In genomic region chr7:101874028-101874427, GRCh38 we compare ENCODE assay signal across 23 cellular contexts. TPM values are rescaled to one million over a fixed set of nuclear protein-coding genes. Genes with fewer than 3 reads are reported as not detected.
DNase-seq lines count a peak whose midpoint lies in the region; ATAC-seq, FAIRE-seq and TF ChIP-seq lines count a peak whose summit lies in the region.
"Had no signal": no experiment of that assay in that cellular context is flagged by ENCODE, and none has a peak within 500 bp of the region (broad histone marks: within the 10 kb centered on the region; RNA-seq: fewer than 3 reads in every experiment).

No MANE protein-coding gene starts in this region.

- peaks cover 56% of the 10 kb centered on the region for H3K4me1 Mint-ChIP-seq in nephron
- peaks cover 49% of the 10 kb centered on the region for H3K4me1 Mint-ChIP-seq in Caco-2 (ENCODE audit: low read depth, unreplicated experiment)

- H4K91ac ChIP-seq in H1 (replicated peaks; ENCODE audit: insufficient read length, low read length): no peak overlapping the region

- H4K20me1 ChIP-seq in Karpas-422 (ENCODE audit: insufficient read depth, low read depth, low read length): no peaks in the 10 kb centered on the region
- H4K20me1 ChIP-seq in H1 (replicated peaks in 1 of 2; ENCODE audit: control insufficient read depth in 1 of 2, insufficient read depth in 2 of 2, low read length in 2 of 2): peaks cover 12 to 23% of the 10 kb centered on the region in 2 experiments

- H3K27me3 ChIP-seq in Karpas-422 (ENCODE audit: low read length): no peaks in the 10 kb centered on the region
- no peaks in the 10 kb centered on the region for H3K27me3 ChIP-seq in H1 (replicated peaks in 1 of 4; ENCODE audit: control insufficient read depth in 3 of 4, extremely low read depth in 1 of 4, insufficient read depth in 3 of 4, low read length in 3 of 4)
- no peaks in the 10 kb centered on the region for H3K27me3 ChIP-seq in Caco-2 (replicated peaks; ENCODE audit: control insufficient read depth, insufficient read depth, low read length)
- H3K27me3 ChIP-seq: left lung, vagina had no signal

- H4K8ac ChIP-seq in H1 (ENCODE audit: extremely low read depth, insufficient read depth, low read length): no peak overlapping the region

- H2BK12ac ChIP-seq in H1 (ENCODE audit: low read depth, low read length): no peak overlapping the region

- no peak overlapping the region for H3K14ac ChIP-seq in H1 (ENCODE audit: insufficient read length)

- no peaks in the 10 kb centered on the region for H3K36me3 Mint-ChIP-seq in nephron (ENCODE audit: low read depth)
- peaks cover 74% of the 10 kb centered on the region for H3K36me3 Mint-ChIP-seq in Caco-2 (ENCODE audit: insufficient read depth, unreplicated experiment)
- H3K36me3 Mint-ChIP-seq: natural killer cell, T-cell had no signal

- H3K9me3 ChIP-seq in Karpas-422 (ENCODE audit: low read length): no peaks in the 10 kb centered on the region
- no peaks in the 10 kb centered on the region for H3K9me3 ChIP-seq in H1 (ENCODE audit: insufficient read depth in 2 of 2, low read depth in 1 of 2, low read length in 1 of 2)
- H3K9me3 ChIP-seq in Caco-2: no peaks in the 10 kb centered on the region
- H3K9me3 ChIP-seq: left lung, vagina had no signal

- peak overlapping the region; percentile 56 for H3K4me2 ChIP-seq in Karpas-422 (ENCODE audit: low read depth, low read length, poor library complexity, severe bottlenecking)
- H3K4me2 ChIP-seq in H1 (ENCODE audit: insufficient read depth in 1 of 2, low read depth in 2 of 2, low read length in 2 of 2): no peak overlapping the region; a peak in 1 of 4 replicates

- H3K27me3 Mint-ChIP-seq in nephron (ENCODE audit: low read depth) (peaks cover 6% of the 10 kb centered on the region), Caco-2 (ENCODE audit: insufficient read depth, unreplicated experiment) (no peaks in the 10 kb centered on the region)
- H3K27me3 Mint-ChIP-seq: central memory CD8-positive, alpha-beta T cell; stimulated activated naive B cell treated with anti-CD40 and anti-IgM and Interleukin-4, amounts not matched to agents 10 μg/mL and 1 μg/mL and 100 μg/mL, for 72 hours; T-cell had no signal

- H3K23me2 ChIP-seq in H1 (ENCODE audit: low read depth, low read length): 0 out of 2 replicates have a peak, but pooled peaks cover 6% of the 10 kb centered on the region

- peak overlapping the region; percentile 60 for H3K9ac ChIP-seq in Karpas-422 (ENCODE audit: low read length)
- no peak overlapping the region for H3K9ac ChIP-seq in H1 (replicated peaks in 1 of 4; ENCODE audit: extremely low read depth in 1 of 4, low read depth in 3 of 4, low read length in 3 of 4)

- POLR2A ChIA-PET in H1 (lab: Charles Lee; ENCODE audit: partially characterized antibody) (no interaction called here), Caco-2 (lab: Charles Lee) (no interaction called here)

- no peak for TF ChIP-seq POLR2A in H1 (IDR thresholded peaks at IDR 0.05; ENCODE audit: control extremely low read depth in 1 of 2, low read depth in 2 of 2, low read length in 2 of 2)

- H3K79me1 ChIP-seq in H1 (ENCODE audit: low read depth, low read length): peaks cover 10% of the 10 kb centered on the region

- no peak overlapping the region for H2BK120ac ChIP-seq in H1 (replicated peaks; ENCODE audit: low read depth, low read length)

- H4K5ac ChIP-seq in H1 (ENCODE audit: insufficient read length, low read depth, low read length): no peak overlapping the region

- intact Hi-C loops in Caco-2 (cut with micrococcal nuclease; ENCODE audit: unreplicated experiment): no loop called here

- H3K4ac ChIP-seq in H1 (replicated peaks; ENCODE audit: insufficient read length, low read depth, low read length): no peak overlapping the region

- H3K36me3 ChIP-seq in Karpas-422 (ENCODE audit: insufficient read depth, low read length): 0 out of 2 replicates have a peak, but pooled peaks cover 9% of the 10 kb centered on the region
- no peaks in the 10 kb centered on the region for H3K36me3 ChIP-seq in H1 (ENCODE audit: control insufficient read depth in 2 of 4, insufficient read depth in 4 of 4, low read length in 3 of 4)
- H3K36me3 ChIP-seq in Caco-2 (ENCODE audit: control insufficient read depth, insufficient read depth, low read length): no peaks in the 10 kb centered on the region; the same call in 1 of the 2 replicates
- H3K36me3 ChIP-seq: left lung, vagina had no signal

- H2AFZ ChIP-seq in Karpas-422 (ENCODE audit: low read length) (no peak overlapping the region), H1 (ENCODE audit: low read length) (no peak overlapping the region)

- TF ChIP-seq RAD21 in H1 (IDR thresholded peaks at IDR 0.05 in 1 of 2, conservative IDR thresholded peaks at IDR 0.05 in 1 of 2; ENCODE audit: low read depth in 2 of 2, low read length in 2 of 2): no peak

- no peaks in the 10 kb centered on the region for H3K9me2 ChIP-seq in Karpas-422 (replicated peaks; ENCODE audit: insufficient read depth, low read length)

- H2AK5ac ChIP-seq in H1 (ENCODE audit: low read depth, low read length): 0 out of 2 replicates have a peak overlapping the region, but pooled peaks have one; percentile 11

- H3K27ac Mint-ChIP-seq in nephron (peak overlapping the region; percentile 63 to 83 (median 67)), Caco-2 (ENCODE audit: unreplicated experiment) (no peak overlapping the region)
- H3K27ac Mint-ChIP-seq: natural killer cell; stimulated activated naive B cell treated with anti-CD40 and anti-IgM and Interleukin-4, amounts not matched to agents 10 μg/mL and 1 μg/mL and 100 μg/mL, for 72 hours; T-cell had no signal

- no peak overlapping the region for H3K23ac ChIP-seq in H1 (ENCODE audit: insufficient read length)

- no peak overlapping the region for H2BK15ac ChIP-seq in H1 (ENCODE audit: low read length)

- ATAC-seq in GM18502 (IDR thresholded peaks at IDR 0.05; ENCODE audit: poor library complexity, unreplicated experiment) (no peak), GM21360 (IDR thresholded peaks at IDR 0.05; ENCODE audit: unreplicated experiment) (no peak)
- ATAC-seq: activated CD4-positive, CD25-positive, alpha-beta regulatory T cell treated with anti-CD3 and anti-CD28 coated beads, Interleukin-2, amount 50 U/mL, for 24 hours; left lung; natural killer cell; stimulated activated naive B cell treated with anti-CD40 and anti-IgM and Interleukin-4, amounts not matched to agents 10 μg/mL and 1 μg/mL and 100 μg/mL, for 72 hours; T-cell had no signal

- H3K27ac ChIP-seq in Karpas-422 (ENCODE audit: low read length) (peak overlapping the region; percentile 100), H1 (ENCODE audit: low read depth, low read length) (no peak overlapping the region)
- H3K27ac ChIP-seq: left lung, vagina had no signal

- CTCF ChIA-PET in H1 (lab: Charles Lee; ENCODE audit: partially characterized antibody): interaction anchor here (0.7 to 1.8 kb wide), 4 partner anchors 14 to 205 kb away, joined by 3 to 4 read pairs (median 3); no protein-coding TSS in a partner anchor
- CTCF ChIA-PET in Caco-2 (lab: Charles Lee): no interaction called here

- WGBS in H1 (ENCODE audit: extremely low coverage in 1 of 2, insufficient coverage in 1 of 2, insufficient read length in 1 of 2, insufficient replicate concordance in 2 of 2, low coverage in 1 of 2, low lambda C conversion rate in 2 of 2, missing lambda C conversion rate in 1 of 2), 2 experiments: 79% methylated on average over 5 of the region's 5 CpGs; no CpG with 5 or more reads in 1 of the 2 experiments

- no peak for TF ChIP-seq EP300 in H1 (IDR thresholded peaks at IDR 0.05; ENCODE audit: borderline replicate concordance in 1 of 2, low read depth in 2 of 2, low read length in 2 of 2)

- BruUV-seq in Caco-2 (replicated peaks; lab: Mats Ljungman, UMichigan): no TSS peak

- H3K4me3 ChIP-seq in Karpas-422 (ENCODE audit: low read length) (no peak overlapping the region; the same call in 1 of the 2 replicates), H1 (ENCODE audit: extremely low read depth in 1 of 4, insufficient read depth in 2 of 4, low read depth in 3 of 4, low read length in 4 of 4) (no peak overlapping the region), Caco-2 (ENCODE audit: low read depth, low read length) (no peak overlapping the region)
- H3K4me3 ChIP-seq: left lung, vagina had no signal

- H3K18ac ChIP-seq in H1 (ENCODE audit: extremely low read depth, low read length): no peak overlapping the region

- H3K56ac ChIP-seq in H1 (replicated peaks; ENCODE audit: insufficient read length, low read depth, low read length): no peak overlapping the region

- FAIRE-seq in H1 (lab: Jason Lieb, UNC): no peak
- FAIRE-seq: RCC 7860 had no signal

- H3K4me3 Mint-ChIP-seq in nephron (peak overlapping the region in 1 of 3 experiments; percentile 20), Caco-2 (ENCODE audit: unreplicated experiment) (no peak overlapping the region)
- H3K4me3 Mint-ChIP-seq: central memory CD8-positive, alpha-beta T cell; natural killer cell; stimulated activated naive B cell treated with anti-CD40 and anti-IgM and Interleukin-4, amounts not matched to agents 10 μg/mL and 1 μg/mL and 100 μg/mL, for 72 hours; T-cell had no signal

- no peaks in the 10 kb centered on the region for H3K9me3 Mint-ChIP-seq in nephron
- no peaks in the 10 kb centered on the region for H3K9me3 Mint-ChIP-seq in Caco-2 (ENCODE audit: unreplicated experiment)
- H3K9me3 Mint-ChIP-seq: central memory CD8-positive, alpha-beta T cell; natural killer cell; stimulated activated naive B cell treated with anti-CD40 and anti-IgM and Interleukin-4, amounts not matched to agents 10 μg/mL and 1 μg/mL and 100 μg/mL, for 72 hours; T-cell had no signal

- DNase-seq in AG08395 (ENCODE audit: low spot score) (peak; percentile 31), Karpas-422 (no peak), H1 (ENCODE audit: low read depth in 1 of 2, low spot score in 2 of 2) (no peak), Caco-2 (no peak)
- DNase-seq in activated CD4-positive, alpha-beta T cell treated with anti-CD3 and anti-CD28 coated beads for 4 hours: no peak
- DNase-seq: activated CD8-positive, alpha-beta memory T cell treated with anti-CD3 and anti-CD28 coated beads, Interleukin-2, amount 50 U/mL, for 48 hours; activated naive CD4-positive, alpha-beta T cell treated with anti-CD3 and anti-CD28 coated beads, Interleukin-2, amount 50 U/mL, for 16 hours; DMS 273 treated with DMSO at 0.1 percent for 48 hours; hippocampal formation; left lung; natural killer cell; NCI-H2029; NCI-H69; retina; stimulated activated naive B cell treated with anti-CD40 and anti-IgM and Interleukin-4, amounts not matched to agents 10 μg/mL and 1 μg/mL and 100 μg/mL, for 72 hours; T-cell had no signal

- H3K79me2 ChIP-seq in Karpas-422 (ENCODE audit: low read length): peaks cover 92% of the 10 kb centered on the region
- peaks cover 6 to 98% of the 10 kb centered on the region in 2 experiments for H3K79me2 ChIP-seq in H1 (ENCODE audit: control insufficient read depth in 1 of 2, insufficient read depth in 2 of 2, low read length in 2 of 2)

- TF ChIP-seq CTCF in H1 (IDR thresholded peaks at IDR 0.05; ENCODE audit: control extremely low read depth in 1 of 3, insufficient read depth in 1 of 3, low read depth in 1 of 3, low read length in 3 of 3): no peak
- TF ChIP-seq CTCF in nephron (IDR thresholded peaks at IDR 0.05; ENCODE audit: unreplicated experiment in 3 of 3): no peak
- no peak for TF ChIP-seq CTCF in Caco-2 (IDR thresholded peaks at IDR 0.05; ENCODE audit: insufficient read depth in 1 of 2, low read depth in 1 of 2, low read length in 1 of 2, severe bottlenecking in 1 of 2, unreplicated experiment in 1 of 2)

- H2BK5ac ChIP-seq in H1 (ENCODE audit: low read depth, low read length): no peak overlapping the region

- H2BK20ac ChIP-seq in H1 (ENCODE audit: low read length): no peak overlapping the region

- H3K4me1 ChIP-seq in Karpas-422 (ENCODE audit: low read length) (peaks cover 95% of the 10 kb centered on the region), H1 (replicated peaks in 1 of 4; ENCODE audit: control insufficient read depth in 3 of 4, insufficient read depth in 4 of 4, low read length in 3 of 4) (peaks cover 17 to 29% (median 23%) of the 10 kb centered on the region in 4 experiments), Caco-2 (peaks cover 33% of the 10 kb centered on the region)

RNA-seq across cellular contexts. Expression of gene CUX1, which starts 56.6 kb away (rescaled TPM):
- total RNA-seq in Karpas-422 (2014; rRNA removed; shearing (Covaris generic); ENCODE audit: low replicate concordance): 92.4 and 109 TPM in 2 replicates
- total RNA-seq in H1 (2021; fragmentation: NEBNext Ultra II Directional; extraction: Animal tissue kit (Norgen Biotek cat#: 25700)): 53.8 and 65.9 TPM in 2 replicates
- 21.6 and 33.1 TPM in 2 replicates for polyA plus RNA-seq in H1 (2011; rRNA removed)
- 17.0 TPM for polyA plus RNA-seq in H1 (2011; cell fraction: cytosol; rRNA removed)
- 36.0 TPM for polyA plus RNA-seq in H1 (2011; cell fraction: nucleus; rRNA removed)
- 21.0 to 31.0 TPM (median 29.1 TPM) in 4 replicates for polyA plus RNA-seq in H1 (2012, experiment 1 of 2)
- polyA plus RNA-seq in H1 (2012, experiment 2 of 2): 18.8 TPM
- 32.6 TPM for polyA plus RNA-seq in H1 (2013, experiment 1 of 2)
- 35.1 TPM for polyA plus RNA-seq in H1 (2013, experiment 2 of 2)
- 34.6 and 44.1 TPM in 2 replicates for polyA minus RNA-seq in H1 (2011; rRNA and poly(A)+ RNA removed)
- polyA minus RNA-seq in H1 (2011; cell fraction: cytosol; rRNA and poly(A)+ RNA removed): 30.0 TPM
- 71.2 TPM for polyA minus RNA-seq in H1 (2011; cell fraction: nucleus; rRNA and poly(A)+ RNA removed)
- 113 and 116 TPM in 2 replicates for total RNA-seq in Caco-2 (2022)
